8 cellular contexts compared by ENCODE assay signal in genomic region chr7:103075337-103075918, GRCh38. TPM values are rescaled to one million over a fixed set of nuclear protein-coding genes. Genes with fewer than 3 reads are reported as not detected.
DNase-seq lines count a peak whose midpoint lies in the region; ATAC-seq and TF ChIP-seq lines count a peak whose summit lies in the region.

No MANE protein-coding gene starts in this region.

- H3K36me3 ChIP-seq in testis (ENCODE audit: low read depth, missing control alignments): no peaks in the 10 kb centered on the region

- peak overlapping the region; percentile 89 to 96 for H3K27ac ChIP-seq in testis

- H3K4me3 Mint-ChIP-seq in activated naive CD4-positive, alpha-beta T cell treated with anti-CD3 and anti-CD28 coated beads, Interleukin-2, amount 50 U/mL, for 24 hours: peak overlapping the region; percentile 97
- peak overlapping the region; percentile 94 for H3K4me3 Mint-ChIP-seq in osteocyte (ENCODE audit: unreplicated experiment)

- peak; percentile 34 for ATAC-seq in GM21367 (IDR thresholded peaks at IDR 0.05; ENCODE audit: unreplicated experiment)

- H3K4me1 ChIP-seq in testis: peaks cover 20% of the 10 kb centered on the region

- H3K4me1 Mint-ChIP-seq in activated naive CD4-positive, alpha-beta T cell treated with anti-CD3 and anti-CD28 coated beads, Interleukin-2, amount 50 U/mL, for 24 hours: peaks cover 55% of the 10 kb centered on the region
- peaks cover 21% of the 10 kb centered on the region for H3K4me1 Mint-ChIP-seq in osteocyte (ENCODE audit: unreplicated experiment)

- H3K27me3 ChIP-seq in testis: no peaks in the 10 kb centered on the region

- H3K9me3 ChIP-seq in testis: no peaks in the 10 kb centered on the region

- H3K27ac Mint-ChIP-seq in activated naive CD4-positive, alpha-beta T cell treated with anti-CD3 and anti-CD28 coated beads, Interleukin-2, amount 50 U/mL, for 24 hours: peak overlapping the region; percentile 96
- H3K27ac Mint-ChIP-seq in osteocyte (ENCODE audit: unreplicated experiment): peak overlapping the region; percentile 92

- intact Hi-C loops in testis (cut with DNase I; ENCODE audit: low total_unique reads): no loop called here

- no peaks in the 10 kb centered on the region for H3K27me3 Mint-ChIP-seq in activated naive CD4-positive, alpha-beta T cell treated with anti-CD3 and anti-CD28 coated beads, Interleukin-2, amount 50 U/mL, for 24 hours
- H3K27me3 Mint-ChIP-seq in osteocyte (ENCODE audit: unreplicated experiment): no peaks in the 10 kb centered on the region

- H3K36me3 Mint-ChIP-seq in activated naive CD4-positive, alpha-beta T cell treated with anti-CD3 and anti-CD28 coated beads, Interleukin-2, amount 50 U/mL, for 24 hours: peaks cover 8% of the 10 kb centered on the region
- peaks cover 4% of the 10 kb centered on the region for H3K36me3 Mint-ChIP-seq in osteocyte (ENCODE audit: unreplicated experiment)

- no peaks in the 10 kb centered on the region for H3K9me3 Mint-ChIP-seq in activated naive CD4-positive, alpha-beta T cell treated with anti-CD3 and anti-CD28 coated beads, Interleukin-2, amount 50 U/mL, for 24 hours
- no peaks in the 10 kb centered on the region for H3K9me3 Mint-ChIP-seq in osteocyte (ENCODE audit: unreplicated experiment)

- TF ChIP-seq CTCF in osteocyte (IDR thresholded peaks at IDR 0.05): no peak
- no peak for TF ChIP-seq CTCF in testis (IDR thresholded peaks at IDR 0.05)

- 0 to 5% methylated on average over 13 to 36 of the region's 36 CpGs for WGBS in testis, 2 donors

- no peak for TF ChIP-seq POLR2A in testis (IDR thresholded peaks at IDR 0.05)

- peak overlapping the region; percentile 73 to 87 for H3K4me3 ChIP-seq in testis

- DNase-seq in COLO829 (ENCODE audit: low spot score): peak; percentile 37
- peak; percentile 62 for DNase-seq in HT-29 (ENCODE audit: low spot score)
- peak; percentile 16 to 18 for DNase-seq in SHP77 (lab: John Stamatoyannopoulos, UW)
- peak; percentile 64 for DNase-seq in glomerular visceral epithelial cell (ENCODE audit: extremely low spot score)
- DNase-seq in osteocyte (ENCODE audit: extremely low spot score, unreplicated experiment): no peak
- peak; percentile 68 for DNase-seq in testis

RNA-seq across cellular contexts. Expression of gene ARMC10, which starts 0.5 kb away (rescaled TPM):
- 40.7 and 41.2 TPM in 2 replicates for total RNA-seq in HT-29 (2014; rRNA removed; shearing (Covaris generic))
- 28.5 and 29.3 TPM in 2 replicates for total RNA-seq in osteocyte
- 10 to 100 TPM; 61.7 to 64.4 TPM for total RNA-seq in testis
- 31.2 TPM for polyA plus RNA-seq in testis (ENCODE audit: insufficient read depth, low read depth, low replicate concordance)

RNA-seq across cellular contexts. Expression of gene FBXL13, which starts 0.8 kb away (rescaled TPM):
- total RNA-seq in HT-29 (2014; rRNA removed; shearing (Covaris generic)): 0.16 and 0.48 TPM in 2 replicates
- total RNA-seq in osteocyte: 0.83 and 0.97 TPM in 2 replicates
- 10 to 100 TPM; 21.1 to 38.8 TPM for total RNA-seq in testis
- 28.6 TPM for polyA plus RNA-seq in testis (ENCODE audit: insufficient read depth, low read depth, low replicate concordance)

Comparison
In these comparisons a context has a peak if more than half of its experiments do, and no peak if none do; other contexts are left out.
1. RNA of gene FBXL13, which starts 0.8 kb away (total RNA-seq): 21.1 to 38.8 TPM in testis; 0.83 to 0.97 TPM in osteocyte and 0.16 to 0.48 TPM in HT-29; every median in the first group is over 10 times any median in the second.